In the genomic region with DNA sequence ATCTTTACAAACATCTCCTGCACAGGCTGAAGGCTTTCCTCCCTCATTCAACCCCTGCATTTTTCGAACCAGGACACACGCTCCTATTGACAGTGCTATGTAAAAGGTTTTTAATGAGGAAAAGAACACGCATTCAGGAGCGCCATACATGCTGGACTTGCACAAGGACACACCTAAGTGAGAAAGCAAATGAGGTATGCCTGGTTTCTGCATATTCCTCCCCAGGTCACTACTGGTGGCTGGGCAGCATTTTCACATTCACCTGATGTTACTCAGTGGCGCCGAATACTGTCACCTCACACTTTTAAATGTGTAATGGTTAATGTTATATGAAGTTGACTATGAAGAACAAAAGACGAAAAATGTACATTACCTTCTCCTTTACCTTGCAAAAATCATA, we compare ENCODE assay signal across 11 cellular contexts.
DNase-seq lines count a peak whose midpoint lies in the region; ATAC-seq and TF ChIP-seq lines count a peak whose summit lies in the region.
"Had no signal": no experiment of that assay in that cellular context is flagged by ENCODE, and none has a peak within 500 bp of the region (broad histone marks: within the 10 kb centered on the region; RNA-seq: fewer than 3 reads in every experiment).

No MANE protein-coding gene starts in this region.

- H3K4me2 ChIP-seq in neural progenitor cell, result no peak overlapping the region

- intact Hi-C loops in Panc1 (cut with micrococcal nuclease; ENCODE audit: unreplicated experiment), result no loop called here
- intact Hi-C loops in activated CD4-positive, alpha-beta memory T cell treated with anti-CD3 and anti-CD28 coated beads for 36 hours (cut with micrococcal nuclease), result loop anchor here (10.0 kb wide), 1 partner anchor 141 kb away; no protein-coding TSS in a partner anchor

- H3K36me3 ChIP-seq in ACC112 (ENCODE audit: insufficient read depth, low read length) (peaks cover 7% of the 10 kb centered on the region), Panc1 (ENCODE audit: control insufficient read depth, insufficient read depth, low read length) (peaks cover 7% of the 10 kb centered on the region), esophagus (ENCODE audit: control insufficient read depth in 2 of 2, insufficient read depth in 2 of 2, low read length in 1 of 2) (no peaks in the 10 kb centered on the region), neural progenitor cell (no peaks in the 10 kb centered on the region)

- H3F3A ChIP-seq in neural progenitor cell (ENCODE audit: low read depth), result no peaks in the 10 kb centered on the region

- H3K79me2 ChIP-seq in ACC112 (ENCODE audit: control insufficient read depth, insufficient read depth, low read length, unreplicated experiment), result no peaks in the 10 kb centered on the region
- no peaks in the 10 kb centered on the region for H3K79me2 ChIP-seq in neural progenitor cell (ENCODE audit: low read depth)

- H3K9me3 ChIP-seq in Panc1 (ENCODE audit: control insufficient read depth, insufficient read depth, low read depth, low read length) (no peaks in the 10 kb centered on the region), esophagus (ENCODE audit: control insufficient read depth in 2 of 2, insufficient read depth in 1 of 2, low read depth in 1 of 2, low read length in 1 of 2) (no peaks in the 10 kb centered on the region), neural progenitor cell (ENCODE audit: low read depth) (no peaks in the 10 kb centered on the region)

- POLR2A ChIA-PET in Panc1 (lab: Charles Lee), result no interaction called here
- POLR2A ChIA-PET in activated CD4-positive, alpha-beta memory T cell treated with anti-CD3 and anti-CD28 coated beads for 36 hours (lab: Charles Lee), result no interaction called here

- H3K4me3 ChIP-seq in ACC112 (ENCODE audit: low read depth, low read length), result peak overlapping the region; percentile 13; the same call in 1 of the 2 replicates
- H3K4me3 ChIP-seq in Panc1 (ENCODE audit: low read depth in 2 of 2, low read length in 2 of 2), result no peak overlapping the region
- no peak overlapping the region for H3K4me3 ChIP-seq in esophagus (ENCODE audit: low read depth in 1 of 2, low read length in 2 of 2)
- H3K4me3 ChIP-seq in neural progenitor cell, result no peak overlapping the region

- no peak overlapping the region for H3K9ac ChIP-seq in neural progenitor cell

- H3K4me3 Mint-ChIP-seq in osteocyte (ENCODE audit: unreplicated experiment), result no peak overlapping the region
- no peak overlapping the region for H3K4me3 Mint-ChIP-seq in neural progenitor cell
- no peak overlapping the region for H3K4me3 Mint-ChIP-seq in activated CD4-positive, alpha-beta memory T cell treated with anti-CD3 and anti-CD28 coated beads for 36 hours
- H3K4me3 Mint-ChIP-seq: activated T-cell treated with anti-CD3 and anti-CD28 coated beads, Interleukin-2, amount 50 U/mL, for 24 hours had no signal

- H4K20me1 ChIP-seq in neural progenitor cell (ENCODE audit: low read depth), result no peaks in the 10 kb centered on the region

- CTCF ChIA-PET in Panc1 (lab: Charles Lee), result no interaction called here
- CTCF ChIA-PET in activated CD4-positive, alpha-beta memory T cell treated with anti-CD3 and anti-CD28 coated beads for 36 hours (lab: Charles Lee), result no interaction called here

- in situ Hi-C loops in Panc1 (cut with HindIII; ENCODE audit: low pct_unique_long_range_greater_than_20kb, low sequenced_read_pairs), result no loop called here

- TF ChIP-seq CTCF in Panc1 (IDR thresholded peaks at IDR 0.05) (no peak), osteocyte (IDR thresholded peaks at IDR 0.05) (no peak), neural progenitor cell (IDR thresholded peaks at IDR 0.05) (no peak)

- H3K36me3 Mint-ChIP-seq in osteocyte (ENCODE audit: unreplicated experiment) (peaks cover 44% of the 10 kb centered on the region), neural progenitor cell (peaks cover 27% of the 10 kb centered on the region)
- no peaks in the 10 kb centered on the region for H3K36me3 Mint-ChIP-seq in activated CD4-positive, alpha-beta memory T cell treated with anti-CD3 and anti-CD28 coated beads for 36 hours
- H3K36me3 Mint-ChIP-seq: naive thymus-derived CD8-positive, alpha-beta T cell had no signal

- H2AFZ ChIP-seq in ACC112 (ENCODE audit: low read length, unreplicated experiment) (no peak overlapping the region), neural progenitor cell (replicated peaks) (no peak overlapping the region)

- H3K9me3 Mint-ChIP-seq in osteocyte (ENCODE audit: unreplicated experiment), result no peaks in the 10 kb centered on the region
- H3K9me3 Mint-ChIP-seq in neural progenitor cell, result no peaks in the 10 kb centered on the region
- no peaks in the 10 kb centered on the region for H3K9me3 Mint-ChIP-seq in activated CD4-positive, alpha-beta memory T cell treated with anti-CD3 and anti-CD28 coated beads for 36 hours
- H3K9me3 Mint-ChIP-seq: activated T-cell treated with anti-CD3 and anti-CD28 coated beads, Interleukin-2, amount 50 U/mL, for 24 hours; naive thymus-derived CD8-positive, alpha-beta T cell had no signal

- WGBS in esophagus, 2 donors, result 90 to 93% methylated on average over 7 of the region's 7 CpGs

- no peaks in the 10 kb centered on the region for H3K27me3 Mint-ChIP-seq in osteocyte (ENCODE audit: unreplicated experiment)
- peaks cover 2% of the 10 kb centered on the region for H3K27me3 Mint-ChIP-seq in neural progenitor cell (ENCODE audit: insufficient read depth, low read depth)
- peaks cover 35% of the 10 kb centered on the region for H3K27me3 Mint-ChIP-seq in activated CD4-positive, alpha-beta memory T cell treated with anti-CD3 and anti-CD28 coated beads for 36 hours

- H3K27ac ChIP-seq in ACC112 (ENCODE audit: low read depth, low read length) (peak overlapping the region; percentile 51; the same call in 1 of the 2 replicates), Panc1 (ENCODE audit: low read length) (peak overlapping the region; percentile 12; the same call in 1 of the 2 replicates), esophagus (ENCODE audit: low read depth in 2 of 2, low read length in 1 of 2) (peak overlapping the region; percentile 40 to 61), neural progenitor cell (no peak overlapping the region)

- ATAC-seq in Panc1 (no peak), HG03571 (IDR thresholded peaks at IDR 0.05; ENCODE audit: unreplicated experiment) (no peak)
- ATAC-seq: activated CD4-positive, CD25-positive, alpha-beta regulatory T cell treated with anti-CD3 and anti-CD28 coated beads, Interleukin-2, amount 50 U/mL, for 24 hours; naive thymus-derived CD8-positive, alpha-beta T cell had no signal

- H3K27me3 ChIP-seq in ACC112 (ENCODE audit: insufficient read depth, low read length), result no peaks in the 10 kb centered on the region
- H3K27me3 ChIP-seq in Panc1 (ENCODE audit: control insufficient read depth, insufficient read depth, low read length), result no peaks in the 10 kb centered on the region
- H3K27me3 ChIP-seq in esophagus (ENCODE audit: control insufficient read depth in 1 of 2, insufficient read depth in 2 of 2, low read length in 2 of 2), result no peaks in the 10 kb centered on the region
- no peaks in the 10 kb centered on the region for H3K27me3 ChIP-seq in neural progenitor cell

- DNase-seq in Panc1 (ENCODE audit: low read depth, low spot score) (no peak), osteocyte (ENCODE audit: extremely low spot score, unreplicated experiment) (no peak), HuH-7 (ENCODE audit: low spot score) (no peak), neural progenitor cell (ENCODE audit: low spot score) (no peak)
- DNase-seq in activated CD4-positive, alpha-beta memory T cell treated with anti-CD3 and anti-CD28 coated beads for 36 hours, result no peak
- DNase-seq: activated T-cell treated with anti-CD3 and anti-CD28 coated beads, Interleukin-2, amount 50 U/mL, for 24 hours; naive thymus-derived CD8-positive, alpha-beta T cell had no signal

- H3K4me1 ChIP-seq in ACC112 (ENCODE audit: control insufficient read depth, insufficient read depth, low read length, unreplicated experiment), result peaks cover 31% of the 10 kb centered on the region
- peaks cover 2% of the 10 kb centered on the region for H3K4me1 ChIP-seq in Panc1 (ENCODE audit: control insufficient read depth, insufficient read depth, low read length)
- peaks cover 4 to 13% of the 10 kb centered on the region in 2 donors for H3K4me1 ChIP-seq in esophagus (ENCODE audit: control insufficient read depth in 2 of 2, insufficient read depth in 2 of 2, low read length in 1 of 2)
- H3K4me1 ChIP-seq in neural progenitor cell, result peaks cover 7% of the 10 kb centered on the region

- H3K4me1 Mint-ChIP-seq in osteocyte (ENCODE audit: unreplicated experiment) (peaks cover 31% of the 10 kb centered on the region), neural progenitor cell (peaks cover 18% of the 10 kb centered on the region)
- no peaks in the 10 kb centered on the region for H3K4me1 Mint-ChIP-seq in activated CD4-positive, alpha-beta memory T cell treated with anti-CD3 and anti-CD28 coated beads for 36 hours (ENCODE audit: low read depth)

- BruUV-seq in Panc1 (replicated peaks; lab: Mats Ljungman, UMichigan), result no TSS peak

- H3K27ac Mint-ChIP-seq in osteocyte (ENCODE audit: unreplicated experiment), result peak overlapping the region; percentile 69
- H3K27ac Mint-ChIP-seq in neural progenitor cell, result no peak overlapping the region
- no peak overlapping the region for H3K27ac Mint-ChIP-seq in activated CD4-positive, alpha-beta memory T cell treated with anti-CD3 and anti-CD28 coated beads for 36 hours
- H3K27ac Mint-ChIP-seq: activated T-cell treated with anti-CD3 and anti-CD28 coated beads, Interleukin-2, amount 50 U/mL, for 24 hours; naive thymus-derived CD8-positive, alpha-beta T cell had no signal
